ENCODE assay signal across 2 cellular contexts in genomic region chr19:11338164-11338563, GRCh38.
TF ChIP-seq lines count a peak whose summit lies in the region.

No MANE protein-coding gene starts in this region.

TF ChIP-seq in SK-N-SH, 30 proteins besides CTCF, POLR2A, EP300 and RAD21 (continued from another document):
- TF ChIP-seq REST (IDR thresholded peaks at IDR 0.05; ENCODE audit: low read depth, low read length): no peak

TF ChIP-seq in SK-N-SH treated with all-trans-retinoic acid at 6 μM for 48 hours, 23 proteins besides CTCF, POLR2A, EP300 and RAD21 (continued from another document):
- TF ChIP-seq PATZ1 (CRISPR knock-in tag; IDR thresholded peaks at IDR 0.05; ENCODE audit: borderline replicate concordance): no peak
- no peak for TF ChIP-seq TSHZ2 (CRISPR knock-in tag; IDR thresholded peaks at IDR 0.05)
- TF ChIP-seq ZC3H10 (CRISPR knock-in tag; IDR thresholded peaks at IDR 0.05): no peak
- TF ChIP-seq ESRRG (CRISPR knock-in tag; IDR thresholded peaks at IDR 0.05): no peak
- TF ChIP-seq ZFP3 (CRISPR knock-in tag; IDR thresholded peaks at IDR 0.05): no peak
- TF ChIP-seq SNAI2 (CRISPR knock-in tag; IDR thresholded peaks at IDR 0.05): no peak
- TF ChIP-seq BACH2 (CRISPR knock-in tag; IDR thresholded peaks at IDR 0.05; ENCODE audit: borderline replicate concordance): no peak
- no peak for TF ChIP-seq POU6F1 (CRISPR knock-in tag; IDR thresholded peaks at IDR 0.05; ENCODE audit: borderline replicate concordance, low read depth)
